ENCODE assay signal across 12 cellular contexts in genomic region chr13:75416327-75417005, GRCh38.
A peak's percentile ranks its signal among the peaks of the same experiment; 100 is the strongest.
DNase-seq lines count a peak whose midpoint lies in the region; ATAC-seq, FAIRE-seq and TF ChIP-seq lines count a peak whose summit lies in the region.
"Had no signal": no experiment of that assay in that cellular context is flagged by ENCODE, and none has a peak within 500 bp of the region (broad histone marks: within the 10 kb centered on the region; RNA-seq: fewer than 3 reads in every experiment).

No MANE protein-coding gene starts in this region.

- peak overlapping the region; percentile 45 for H3K4me3 Mint-ChIP-seq in astrocyte (ENCODE audit: unreplicated experiment)

- TF ChIP-seq CTCF in heart right ventricle (IDR thresholded peaks at IDR 0.05) (no peak), astrocyte (IDR thresholded peaks at IDR 0.05; ENCODE audit: insufficient read depth, low read depth, low read length) (no peak), upper lobe of right lung (IDR thresholded peaks at IDR 0.05) (no peak)

- H3K36me3 ChIP-seq in heart right ventricle (no peaks in the 10 kb centered on the region), astrocyte (ENCODE audit: insufficient read depth, low read length) (no peaks in the 10 kb centered on the region), upper lobe of right lung (no peaks in the 10 kb centered on the region)
- H3K36me3 ChIP-seq: BE2C had no signal

- H3K27ac ChIP-seq in heart right ventricle = peak overlapping the region; percentile 32 to 80 (median 61)
- H3K27ac ChIP-seq in astrocyte (ENCODE audit: low read depth, low read length) = no peak overlapping the region
- H3K27ac ChIP-seq in upper lobe of right lung = peak overlapping the region; percentile 25

- H3K27me3 ChIP-seq in heart right ventricle (no peaks in the 10 kb centered on the region), astrocyte (ENCODE audit: insufficient read depth, low read length) (no peaks in the 10 kb centered on the region), upper lobe of right lung (no peaks in the 10 kb centered on the region)
- H3K27me3 ChIP-seq: BE2C had no signal

- ATAC-seq in heart right ventricle (peak in 2 of 8 donors; percentile 7 to 11), left cardiac atrium (no peak), HG02763 (IDR thresholded peaks at IDR 0.05; ENCODE audit: unreplicated experiment) (peak; percentile 70), upper lobe of right lung (no peak)

- no peak overlapping the region for H2AFZ ChIP-seq in astrocyte (ENCODE audit: low read depth, low read length)

- no peaks in the 10 kb centered on the region for H3K9me3 Mint-ChIP-seq in astrocyte (ENCODE audit: unreplicated experiment)

- H3K27me3 Mint-ChIP-seq in astrocyte (ENCODE audit: low read depth, unreplicated experiment) = no peaks in the 10 kb centered on the region

- WGBS in heart right ventricle, 2 donors = 27 to 40% methylated on average over 6 of the region's 6 CpGs

- H3K9me3 ChIP-seq in heart right ventricle = no peaks in the 10 kb centered on the region
- H3K9me3 ChIP-seq in astrocyte (ENCODE audit: insufficient read depth, low read depth, low read length) = no peaks in the 10 kb centered on the region
- H3K9me3 ChIP-seq in upper lobe of right lung = no peaks in the 10 kb centered on the region
- H3K9me3 ChIP-seq: BE2C had no signal

- FAIRE-seq in astrocyte (lab: Jason Lieb, UNC) = no peak

- H3K36me3 Mint-ChIP-seq in astrocyte (ENCODE audit: low read depth, unreplicated experiment) = peaks cover 1% of the 10 kb centered on the region

- peaks cover 18% of the 10 kb centered on the region for H4K20me1 ChIP-seq in astrocyte (ENCODE audit: insufficient read depth, low read length)

- no peak overlapping the region for H3K9ac ChIP-seq in astrocyte (ENCODE audit: low read length)

- no peak overlapping the region for H3K4me2 ChIP-seq in astrocyte (ENCODE audit: low read length)

- H3K4me3 ChIP-seq in heart right ventricle = no peak overlapping the region
- H3K4me3 ChIP-seq in astrocyte (ENCODE audit: insufficient read depth, low read depth, low read length) = no peak overlapping the region
- no peak overlapping the region for H3K4me3 ChIP-seq in upper lobe of right lung

- intact Hi-C loops in heart right ventricle (cut with DNase I) (loop anchor here in 1 of 10 donors (10.0 kb wide), 1 partner anchor 58 kb away; no protein-coding TSS in a partner anchor), left cardiac atrium (cut with DNase I) (no loop called here), upper lobe of right lung (cut with DNase I) (no loop called here)

- H3K4me1 Mint-ChIP-seq in astrocyte (ENCODE audit: low read depth, unreplicated experiment) = peaks cover 12% of the 10 kb centered on the region

- H3K4me1 ChIP-seq in heart right ventricle (peaks cover 0 to 70% (median 48%) of the 10 kb centered on the region in 9 donors), astrocyte (ENCODE audit: insufficient read depth, low read length) (peaks cover 25% of the 10 kb centered on the region), upper lobe of right lung (peaks cover 33% of the 10 kb centered on the region)

- DNase-seq in heart right ventricle = no peak
- DNase-seq in left cardiac atrium = no peak
- DNase-seq in astrocyte (ENCODE audit: low read depth) = no peak
- no peak for DNase-seq in upper lobe of right lung
- no peak for DNase-seq in T-helper 2 cell
- DNase-seq in activated CD4-positive, alpha-beta T cell treated with anti-CD3 and anti-CD28 coated beads for 1 hour = no peak
- no peak for DNase-seq in ecto neural progenitor cell (ENCODE audit: low spot score)
- DNase-seq: anterior cingulate cortex; BE2C; stimulated activated CD4-positive, alpha-beta T cell treated with anti-CD3 and anti-CD28 coated beads, Interleukin-4, amount 100 ng/mL, for 24 hours; T-helper 1 cell had no signal

- peaks cover 20% of the 10 kb centered on the region for H3K79me2 ChIP-seq in astrocyte (ENCODE audit: insufficient read depth, low read length)

- H3K27ac Mint-ChIP-seq in astrocyte (ENCODE audit: unreplicated experiment) = no peak overlapping the region
